9 cellular contexts compared by ENCODE assay signal in the genomic region with DNA sequence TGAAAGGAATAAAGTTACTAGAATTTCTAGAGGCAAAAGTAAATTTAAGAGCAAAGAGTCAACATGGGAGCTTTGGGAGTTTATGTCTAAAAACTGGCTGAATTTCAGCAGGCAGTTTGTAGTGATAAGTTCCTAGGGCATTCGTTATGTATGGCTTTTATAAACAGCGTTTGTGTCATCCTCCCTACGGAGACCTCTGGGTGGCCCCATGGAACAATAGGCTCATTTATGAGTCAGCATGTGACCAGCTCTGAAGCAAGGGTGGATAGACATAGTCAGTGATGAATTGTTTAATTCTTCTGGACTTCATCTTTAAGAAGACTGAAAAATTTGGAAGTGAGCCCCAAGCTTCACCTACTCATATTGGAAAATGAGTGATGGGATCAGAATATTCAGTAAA. TPM values are rescaled to one million over a fixed set of nuclear protein-coding genes. Genes with fewer than 3 reads are reported as not detected.
DNase-seq lines count a peak whose midpoint lies in the region; ATAC-seq and TF ChIP-seq lines count a peak whose summit lies in the region.
"Had no signal": no experiment of that assay in that cellular context is flagged by ENCODE, and none has a peak within 500 bp of the region (broad histone marks: within the 10 kb centered on the region; RNA-seq: fewer than 3 reads in every experiment).

No MANE protein-coding gene starts in this region.

- H2AFZ ChIP-seq in Loucy (ENCODE audit: low read length) (0 out of 2 replicates have a peak overlapping the region, but pooled peaks have one; percentile 68), mammary epithelial cell (ENCODE audit: low read depth, low read length) (no peak overlapping the region)

- no TSS peak for BruUV-seq in mammary epithelial cell (replicated peaks; lab: Mats Ljungman, UMichigan)

- no peaks in the 10 kb centered on the region for H3K36me3 Mint-ChIP-seq in mesothelial cell of epicardium

- TF ChIP-seq CTCF in Loucy (conservative IDR thresholded peaks at IDR 0.05; ENCODE audit: low read length) (no peak), mammary epithelial cell (conservative IDR thresholded peaks at IDR 0.05 in 1 of 2, IDR thresholded peaks at IDR 0.05 in 1 of 2; ENCODE audit: extremely low read depth in 1 of 2, insufficient read depth in 1 of 2, low read depth in 1 of 2, low read length in 2 of 2) (peak in 1 of 2 donors; percentile 2), mesothelial cell of epicardium (IDR thresholded peaks at IDR 0.05; ENCODE audit: unreplicated experiment) (no peak)

- peak overlapping the region; percentile 40 for H3K27ac Mint-ChIP-seq in mesothelial cell of epicardium

- 0% methylated on average over 2 of the region's 3 CpGs for WGBS in mammary epithelial cell (ENCODE audit: low coverage, missing lambda C conversion rate)

- H3K9ac ChIP-seq in Loucy (ENCODE audit: low read depth, low read length, poor library complexity, severe bottlenecking) (no peak overlapping the region), mammary epithelial cell (ENCODE audit: insufficient read depth, low read length) (no peak overlapping the region)

- no peaks in the 10 kb centered on the region for H3K9me2 ChIP-seq in Loucy (replicated peaks; ENCODE audit: low read depth, low read length)

- peaks cover 28% of the 10 kb centered on the region for H3K4me1 Mint-ChIP-seq in mesothelial cell of epicardium

- peak overlapping the region; percentile 44 for H3K27ac ChIP-seq in mammary epithelial cell (ENCODE audit: insufficient read depth, low read depth, low read length)
- H3K27ac ChIP-seq: Peyer's patch had no signal

- DNase-seq in EL = peak; percentile 10
- peak; percentile 84 for DNase-seq in mammary epithelial cell
- no peak for DNase-seq in mesothelial cell of epicardium (ENCODE audit: low spot score in 2 of 2, unreplicated experiment in 2 of 2)
- no peak for DNase-seq in SHP77 treated with DMSO at 0.1 percent for 48 hours (lab: John Stamatoyannopoulos, UW)
- no peak for DNase-seq in activated CD8-positive, alpha-beta memory T cell treated with anti-CD3 and anti-CD28 coated beads, Interleukin-2, amount 50 U/mL, for 48 hours
- DNase-seq in germinal center (ENCODE audit: low spot score) = no peak
- DNase-seq: Peyer's patch had no signal

- no peaks in the 10 kb centered on the region for H3K4me1 ChIP-seq in Loucy (ENCODE audit: insufficient read depth, low read length, poor library complexity, severe bottlenecking)
- H3K4me1 ChIP-seq in mammary epithelial cell (ENCODE audit: insufficient read depth, low read length) = peaks cover 11% of the 10 kb centered on the region
- H3K4me1 ChIP-seq: Peyer's patch had no signal

- CTCF ChIA-PET in mammary epithelial cell (lab: Charles Lee; ENCODE audit: low non-redundant PET) = no interaction called here

- H4K20me1 ChIP-seq in Loucy (ENCODE audit: insufficient read depth, low read length, poor library complexity, severe bottlenecking) (no peaks in the 10 kb centered on the region), mammary epithelial cell (ENCODE audit: insufficient read depth, low read length) (no peaks in the 10 kb centered on the region)

- intact Hi-C loops in mammary epithelial cell (cut with micrococcal nuclease) = no loop called here

- in situ Hi-C loops in mammary epithelial cell (cut with MboI; ENCODE audit: low sequenced_read_pairs in 2 of 2) = loop anchor here (25.0 kb wide), 1 partner anchor 455 kb away; a partner anchor contains a TSS

- H3K9me3 Mint-ChIP-seq in mesothelial cell of epicardium = no peaks in the 10 kb centered on the region

- H3K27me3 ChIP-seq in Loucy (ENCODE audit: insufficient read depth, low read length, poor library complexity, severe bottlenecking) (no peaks in the 10 kb centered on the region), mammary epithelial cell (ENCODE audit: insufficient read depth, low read length) (no peaks in the 10 kb centered on the region)
- H3K27me3 ChIP-seq: Peyer's patch had no signal

- no peak overlapping the region for H3K4me2 ChIP-seq in Loucy (ENCODE audit: low read depth, low read length, poor library complexity, severe bottlenecking)
- peak overlapping the region; percentile 7 for H3K4me2 ChIP-seq in mammary epithelial cell (ENCODE audit: insufficient read depth, low read depth, low read length)

- dilution Hi-C loops in mammary epithelial cell (cut with HindIII; ENCODE audit: low sequenced_read_pairs) = no loop called here

- H3F3A ChIP-seq in Loucy (ENCODE audit: low read depth) = no peaks in the 10 kb centered on the region

- H3K4me3 Mint-ChIP-seq in mesothelial cell of epicardium = no peak overlapping the region

- H3K9me3 ChIP-seq in Loucy (ENCODE audit: insufficient read depth, low read depth, low read length) (no peaks in the 10 kb centered on the region), mammary epithelial cell (replicated peaks; ENCODE audit: insufficient read depth, low read length) (no peaks in the 10 kb centered on the region)
- H3K9me3 ChIP-seq: Peyer's patch had no signal

- no peaks in the 10 kb centered on the region for H3K27me3 Mint-ChIP-seq in mesothelial cell of epicardium (ENCODE audit: low read depth)

- H3K4me3 ChIP-seq in Loucy (ENCODE audit: low read length, poor library complexity, severe bottlenecking) (no peak overlapping the region), mammary epithelial cell (replicated peaks in 1 of 3; ENCODE audit: insufficient read depth in 1 of 3, low read depth in 2 of 3, low read length in 3 of 3) (no peak overlapping the region)
- H3K4me3 ChIP-seq: Peyer's patch had no signal

- ATAC-seq in GM19023 (IDR thresholded peaks at IDR 0.05; ENCODE audit: unreplicated experiment) = no peak

- no peaks in the 10 kb centered on the region for H3K36me3 ChIP-seq in Loucy (ENCODE audit: insufficient read depth, low read length)
- H3K36me3 ChIP-seq in mammary epithelial cell (ENCODE audit: insufficient read depth, low read length) = no peaks in the 10 kb centered on the region
- H3K36me3 ChIP-seq: Peyer's patch had no signal

- H3K79me2 ChIP-seq in Loucy (ENCODE audit: insufficient read depth, low read length) (no peaks in the 10 kb centered on the region), mammary epithelial cell (ENCODE audit: insufficient read depth, low read length) (no peaks in the 10 kb centered on the region)

RNA-seq across cellular contexts. Expression of a gene that starts 37.1 kb away (rescaled TPM):
- total RNA-seq in mammary epithelial cell = 10 to 100 TPM in 1 of 2 donors, 1 to 10 TPM in 1; 4.3 to 17.3 TPM
- 2.3 TPM for polyA plus RNA-seq in mammary epithelial cell
- not detected for polyA minus RNA-seq in mammary epithelial cell
- total RNA-seq in mesothelial cell of epicardium = 17.0 to 19.9 TPM (median 19.6 TPM) in 3 replicates

Comparison
In these comparisons a context has a peak if more than half of its experiments do, and no peak if none do; other contexts are left out.
1. DNase-seq: peak in EL (single experiment) and mammary epithelial cell (single experiment); none in mesothelial cell of epicardium (0 of 2), SHP77 treated with DMSO at 0.1 percent for 48 hours (single experiment), activated CD8-positive, alpha-beta memory T cell treated with anti-CD3 and anti-CD28 coated beads, Interleukin-2, amount 50 U/mL, for 48 hours (single experiment) and germinal center (single experiment).